ENCODE assay signal across 1 cellular context in genomic region chr3:58049143-58049785, GRCh38.
TF ChIP-seq lines count a peak whose summit lies in the region.

No MANE protein-coding gene starts in this region.

TF ChIP-seq in HepG2, 621 proteins besides CTCF, POLR2A, EP300 and RAD21 (continued from another document):
- no peak for TF ChIP-seq ZNF513 (CRISPR knock-in tag; conservative IDR thresholded peaks at IDR 0.05)
- peak; percentile 97 for TF ChIP-seq SALL1 (CRISPR knock-in tag; IDR thresholded peaks at IDR 0.05)
- TF ChIP-seq KMT2B (CRISPR knock-in tag; IDR thresholded peaks at IDR 0.05), result peak; percentile 64; the same call in 1 of the 2 replicates
- no peak for TF ChIP-seq ZNF552 (CRISPR knock-in tag; IDR thresholded peaks at IDR 0.05; ENCODE audit: borderline replicate concordance)
- peak; percentile 53; the same call in 1 of the 2 replicates for TF ChIP-seq HMG20B (CRISPR knock-in tag; conservative IDR thresholded peaks at IDR 0.05)
- no peak; the same call in 1 of the 2 replicates for TF ChIP-seq TCF7 (IDR thresholded peaks at IDR 0.05; ENCODE audit: low read depth)
- TF ChIP-seq ZSCAN21 (CRISPR knock-in tag; IDR thresholded peaks at IDR 0.05; ENCODE audit: borderline replicate concordance), result peak; percentile 38; the same call in 1 of the 2 replicates
- no peak for TF ChIP-seq SETDB1 (CRISPR knock-in tag; IDR thresholded peaks at IDR 0.05; ENCODE audit: borderline replicate concordance)
- TF ChIP-seq ARID4A (CRISPR knock-in tag; IDR thresholded peaks at IDR 0.05; ENCODE audit: borderline replicate concordance), result peak; percentile 46; the same call in 1 of the 2 replicates
- TF ChIP-seq GFI1 (CRISPR knock-in tag; IDR thresholded peaks at IDR 0.05; ENCODE audit: borderline replicate concordance), result peak; percentile 90
- TF ChIP-seq RARG (CRISPR knock-in tag; IDR thresholded peaks at IDR 0.05; ENCODE audit: low read depth), result no peak
- peak; percentile 100 for TF ChIP-seq JUN (CRISPR knock-in tag; IDR thresholded peaks at IDR 0.05)
- no peak for TF ChIP-seq FOXA1 (IDR thresholded peaks at IDR 0.05)
- peak; percentile 57 for TF ChIP-seq FOXA1 (CRISPR knock-in tag; IDR thresholded peaks at IDR 0.05)
- no peak for TF ChIP-seq ZNF432 (CRISPR knock-in tag; IDR thresholded peaks at IDR 0.05; ENCODE audit: borderline replicate concordance)
- peak; percentile 90 for TF ChIP-seq SP5 (CRISPR knock-in tag; IDR thresholded peaks at IDR 0.05; ENCODE audit: borderline replicate concordance, low read depth)
- TF ChIP-seq SALL2 (CRISPR knock-in tag; IDR thresholded peaks at IDR 0.05), result no peak
- peak; percentile 80 for TF ChIP-seq ZNF614 (CRISPR knock-in tag; IDR thresholded peaks at IDR 0.05; ENCODE audit: borderline replicate concordance)
- no peak for TF ChIP-seq ZNF33A (CRISPR knock-in tag; IDR thresholded peaks at IDR 0.05; ENCODE audit: borderline replicate concordance)
- no peak; the same call in 1 of the 2 replicates for TF ChIP-seq PLSCR1 (CRISPR knock-in tag; IDR thresholded peaks at IDR 0.05; ENCODE audit: borderline replicate concordance)
- TF ChIP-seq ZNF772 (CRISPR knock-in tag; IDR thresholded peaks at IDR 0.05), result 0 out of 2 replicates have a peak, but pooled peaks have one; percentile 49
- peak; percentile 59 for TF ChIP-seq ZNF501 (CRISPR knock-in tag; IDR thresholded peaks at IDR 0.05)
- TF ChIP-seq RFXAP (CRISPR knock-in tag; IDR thresholded peaks at IDR 0.05; ENCODE audit: borderline replicate concordance), result 0 out of 2 replicates have a peak, but pooled peaks have one; percentile 27
- TF ChIP-seq YY1 (IDR thresholded peaks at IDR 0.05; ENCODE audit: insufficient read depth, insufficient replicate concordance, low read depth, low read length), result peak; percentile 71
- 0 out of 2 replicates have a peak, but pooled peaks have one; percentile 64 for TF ChIP-seq ZHX2 (IDR thresholded peaks at IDR 0.05; ENCODE audit: low read depth)
- no peak; the same call in 1 of the 2 replicates for TF ChIP-seq ZHX2 (CRISPR knock-in tag; IDR thresholded peaks at IDR 0.05; ENCODE audit: borderline replicate concordance)
- TF ChIP-seq ZNF878 (CRISPR knock-in tag; IDR thresholded peaks at IDR 0.05), result 0 out of 2 replicates have a peak, but pooled peaks have one; percentile 16
- TF ChIP-seq NKX3-1 (CRISPR knock-in tag; IDR thresholded peaks at IDR 0.05), result no peak
- TF ChIP-seq KDM2A (CRISPR knock-in tag; IDR thresholded peaks at IDR 0.05; ENCODE audit: borderline replicate concordance, low read depth), result peak; percentile 62; the same call in 1 of the 2 replicates
- peak; percentile 92 for TF ChIP-seq RXRB (CRISPR knock-in tag; IDR thresholded peaks at IDR 0.05; ENCODE audit: borderline replicate concordance)
- TF ChIP-seq HDAC6 (IDR thresholded peaks at IDR 0.05; ENCODE audit: low read depth, low read length), result no peak
- TF ChIP-seq PAF1 (CRISPR knock-in tag; IDR thresholded peaks at IDR 0.05), result 0 out of 2 replicates have a peak, but pooled peaks have one; percentile 52
- TF ChIP-seq ZBTB7A (CRISPR knock-in tag; IDR thresholded peaks at IDR 0.05), result peak; percentile 55; the same call in 1 of the 2 replicates
- TF ChIP-seq TBX3 (IDR thresholded peaks at IDR 0.05; ENCODE audit: borderline replicate concordance), result peak; percentile 37; the same call in 1 of the 2 replicates
- peak; percentile 87 for TF ChIP-seq SMAD3 (CRISPR knock-in tag; IDR thresholded peaks at IDR 0.05)
- peak; percentile 76 for TF ChIP-seq CEBPG (CRISPR knock-in tag; IDR thresholded peaks at IDR 0.05)
- 0 out of 2 replicates have a peak, but pooled peaks have one; percentile 28 for TF ChIP-seq KDM1A (CRISPR knock-in tag; IDR thresholded peaks at IDR 0.05)
- TF ChIP-seq KLF13 (CRISPR knock-in tag; IDR thresholded peaks at IDR 0.05), result no peak
- TF ChIP-seq ZNF567 (CRISPR knock-in tag; IDR thresholded peaks at IDR 0.05; ENCODE audit: borderline replicate concordance), result no peak
- peak; percentile 44; the same call in 1 of the 2 replicates for TF ChIP-seq HDAC1 (CRISPR knock-in tag; IDR thresholded peaks at IDR 0.05)
- TF ChIP-seq ERF (CRISPR knock-in tag; IDR thresholded peaks at IDR 0.05), result peak; percentile 93
- TF ChIP-seq HCFC1 (IDR thresholded peaks at IDR 0.05; ENCODE audit: low read depth, low read length), result 0 out of 2 replicates have a peak, but pooled peaks have one; percentile 15
- TF ChIP-seq TAF1 (CRISPR knock-in tag; IDR thresholded peaks at IDR 0.05), result peak; percentile 34; the same call in 1 of the 2 replicates
- 0 out of 2 replicates have a peak, but pooled peaks have one; percentile 62 for TF ChIP-seq ZBTB43 (CRISPR knock-in tag; conservative IDR thresholded peaks at IDR 0.05)
